11 cellular contexts compared by ENCODE assay signal in genomic region chr19:54391589-54392061, GRCh38. TPM values are rescaled to one million over a fixed set of nuclear protein-coding genes. Genes with fewer than 3 reads are reported as not detected.
DNase-seq lines count a peak whose midpoint lies in the region; ATAC-seq and TF ChIP-seq lines count a peak whose summit lies in the region.
"Had no signal": no experiment of that assay in that cellular context is flagged by ENCODE, and none has a peak within 500 bp of the region (broad histone marks: within the 10 kb centered on the region; RNA-seq: fewer than 3 reads in every experiment).

No MANE protein-coding gene starts in this region.

- in situ Hi-C loops in mammary epithelial cell (cut with MboI; ENCODE audit: low sequenced_read_pairs in 2 of 2), result no loop called here

- dilution Hi-C loops in mammary epithelial cell (cut with HindIII; ENCODE audit: low sequenced_read_pairs), result no loop called here

- WGBS in mammary epithelial cell (ENCODE audit: low coverage, missing lambda C conversion rate), result 0% methylated on average over 2 of the region's 4 CpGs
- WGBS in testis, 2 donors, result 46 to 51% methylated on average over 4 of the region's 4 CpGs

- intact Hi-C loops in MCF 10A (cut with micrococcal nuclease), result loop anchor here (1.0 kb wide), 1 partner anchor 66 kb away; no protein-coding TSS in a partner anchor
- intact Hi-C loops in mammary epithelial cell (cut with micrococcal nuclease), result loop anchor here (2.0 kb wide), 1 partner anchor 67 kb away; no protein-coding TSS in a partner anchor
- intact Hi-C loops in testis (cut with DNase I; ENCODE audit: low total_unique reads), result no loop called here

- H4K20me1 ChIP-seq in mammary epithelial cell (ENCODE audit: insufficient read depth, low read length), result no peaks in the 10 kb centered on the region

- peaks cover 6% of the 10 kb centered on the region for H3K4me1 Mint-ChIP-seq in MCF 10A (ENCODE audit: insufficient read depth, unreplicated experiment)

- DNase-seq in MCF 10A (ENCODE audit: unreplicated experiment) (peak; percentile 8), mammary epithelial cell (no peak), WERI-Rb-1 (no peak), testis (peak; percentile 33), T-helper 1 cell (no peak)

- H3K9me3 Mint-ChIP-seq in MCF 10A (ENCODE audit: unreplicated experiment), result no peaks in the 10 kb centered on the region
- H3K9me3 Mint-ChIP-seq: T-helper 2 cell treated with Interferon-gamma antibody and Interleukin-4, amounts not matched to agents 5 μg/mL and 100 μg/mL, for 36 hours had no signal

- H3K4me1 ChIP-seq in mammary epithelial cell (ENCODE audit: insufficient read depth, low read length) (no peaks in the 10 kb centered on the region), testis (peaks cover 12% of the 10 kb centered on the region)
- H3K4me1 ChIP-seq: prostate gland had no signal

- H3K27ac ChIP-seq in mammary epithelial cell (ENCODE audit: insufficient read depth, low read depth, low read length) (no peak overlapping the region), WERI-Rb-1 (no peak overlapping the region), testis (no peak overlapping the region)
- H3K27ac ChIP-seq: esophagus muscularis mucosa, prostate gland had no signal

- TF ChIP-seq POLR2A in testis (IDR thresholded peaks at IDR 0.05), result no peak

- H3K9ac ChIP-seq in mammary epithelial cell (ENCODE audit: insufficient read depth, low read length), result no peak overlapping the region

- peaks cover 3% of the 10 kb centered on the region for H3K27me3 ChIP-seq in mammary epithelial cell (ENCODE audit: insufficient read depth, low read length)
- peaks cover 62% of the 10 kb centered on the region for H3K27me3 ChIP-seq in WERI-Rb-1 (ENCODE audit: insufficient read depth, low read depth, severe bottlenecking)
- H3K27me3 ChIP-seq in testis, result no peaks in the 10 kb centered on the region

- H3K9me3 ChIP-seq in mammary epithelial cell (replicated peaks; ENCODE audit: insufficient read depth, low read length) (no peaks in the 10 kb centered on the region), WERI-Rb-1 (ENCODE audit: severe bottlenecking) (no peaks in the 10 kb centered on the region), testis (no peaks in the 10 kb centered on the region)
- H3K9me3 ChIP-seq: esophagus muscularis mucosa, prostate gland had no signal

- H3K36me3 Mint-ChIP-seq in MCF 10A (ENCODE audit: insufficient read depth, unreplicated experiment), result no peaks in the 10 kb centered on the region
- H3K36me3 Mint-ChIP-seq: activated naive CD8-positive, alpha-beta T cell had no signal

- POLR2A ChIA-PET in MCF 10A (lab: Yijun Ruan, JAX), result no interaction called here

- no peak overlapping the region for H3K4me3 ChIP-seq in mammary epithelial cell (replicated peaks in 1 of 3; ENCODE audit: insufficient read depth in 1 of 3, low read depth in 2 of 3, low read length in 3 of 3)
- no peak overlapping the region for H3K4me3 ChIP-seq in WERI-Rb-1 (ENCODE audit: low read depth, low read length)
- no peak overlapping the region for H3K4me3 ChIP-seq in testis
- H3K4me3 ChIP-seq: esophagus muscularis mucosa, prostate gland had no signal

- TF ChIP-seq CTCF in MCF 10A (IDR thresholded peaks at IDR 0.05; ENCODE audit: unreplicated experiment), result no peak
- peak in 1 of 2 donors; percentile 9 for TF ChIP-seq CTCF in mammary epithelial cell (conservative IDR thresholded peaks at IDR 0.05 in 1 of 2, IDR thresholded peaks at IDR 0.05 in 1 of 2; ENCODE audit: extremely low read depth in 1 of 2, insufficient read depth in 1 of 2, low read depth in 1 of 2, low read length in 2 of 2)
- peak; percentile 39; the same call in 1 of the 2 replicates for TF ChIP-seq CTCF in WERI-Rb-1 (IDR thresholded peaks at IDR 0.05; ENCODE audit: low read depth, low read length)
- TF ChIP-seq CTCF in testis (IDR thresholded peaks at IDR 0.05), result no peak

- no peak for ATAC-seq in HG03175 (IDR thresholded peaks at IDR 0.05; ENCODE audit: unreplicated experiment)

- H3K79me2 ChIP-seq in mammary epithelial cell (ENCODE audit: insufficient read depth, low read length), result no peaks in the 10 kb centered on the region

- no peak overlapping the region for H3K4me3 Mint-ChIP-seq in MCF 10A (ENCODE audit: unreplicated experiment)

- H3K36me3 ChIP-seq in mammary epithelial cell (ENCODE audit: insufficient read depth, low read length), result no peaks in the 10 kb centered on the region
- no peaks in the 10 kb centered on the region for H3K36me3 ChIP-seq in WERI-Rb-1
- no peaks in the 10 kb centered on the region for H3K36me3 ChIP-seq in testis (ENCODE audit: low read depth, missing control alignments)
- H3K36me3 ChIP-seq: esophagus muscularis mucosa, prostate gland had no signal

- H3K27ac Mint-ChIP-seq in MCF 10A (ENCODE audit: low read depth, unreplicated experiment), result no peak overlapping the region
- H3K27ac Mint-ChIP-seq: activated naive CD8-positive, alpha-beta T cell had no signal

- no peak overlapping the region for H3K4me2 ChIP-seq in mammary epithelial cell (ENCODE audit: insufficient read depth, low read depth, low read length)

- H2AFZ ChIP-seq in mammary epithelial cell (ENCODE audit: low read depth, low read length), result no peak overlapping the region

- BruUV-seq in MCF 10A (replicated peaks; lab: Mats Ljungman, UMichigan) (no TSS peak), mammary epithelial cell (replicated peaks; lab: Mats Ljungman, UMichigan) (no TSS peak)

- peaks cover 38% of the 10 kb centered on the region for H3K27me3 Mint-ChIP-seq in MCF 10A (ENCODE audit: insufficient read depth, unreplicated experiment)

- CTCF ChIA-PET in MCF 10A (lab: Yijun Ruan, JAX), result interaction anchor here (0.5 to 4.2 kb wide), 49 partner anchors 7 to 1014 kb away, joined by 3 to 79 read pairs (median 4); partner anchors contain the start of genes CDC42EP5, LAIR1, LILRA5 and TMC4
- CTCF ChIA-PET in mammary epithelial cell (lab: Charles Lee; ENCODE audit: low non-redundant PET), result interaction anchor here (0.5 to 0.8 kb wide), 3 partner anchors 57 to 219 kb away, joined by 3 to 6 read pairs (median 3); partner anchors contain the start of gene TMC4

RNA-seq across cellular contexts. Expression of gene TTYH1, which starts 23.6 kb away (rescaled TPM):
- total RNA-seq in MCF 10A (2022), result not detected in 2 replicates
- total RNA-seq in mammary epithelial cell, result under 1 TPM in 1 of 2 donors, not detected in 1; under 0.01 TPM
- not detected for polyA plus RNA-seq in mammary epithelial cell
- not detected for polyA minus RNA-seq in mammary epithelial cell
- total RNA-seq in testis, result 100 to 1,000 TPM; 226 to 248 TPM
- polyA plus RNA-seq in testis (ENCODE audit: insufficient read depth, low read depth, low replicate concordance), result 126 TPM
- total RNA-seq: chondrocyte had no signal

RNA-seq across cellular contexts. Expression of gene LAIR1, which starts 26.9 kb away (rescaled TPM):
- not detected in 2 replicates for total RNA-seq in MCF 10A (2022)
- total RNA-seq in mammary epithelial cell, result not detected
- polyA plus RNA-seq in mammary epithelial cell, result not detected
- not detected for polyA minus RNA-seq in mammary epithelial cell
- total RNA-seq in testis, result 1 to 10 TPM; 6.4 to 7.1 TPM
- polyA plus RNA-seq in testis (ENCODE audit: insufficient read depth, low read depth, low replicate concordance), result 13.4 TPM
- total RNA-seq: chondrocyte had no signal

RNA-seq across cellular contexts. Expression of gene LILRA4, which starts 52.7 kb away (rescaled TPM):
- total RNA-seq in MCF 10A (2022) (not detected in 2 replicates), mammary epithelial cell (not detected), testis (under 1 TPM in 1 of 2 donors, not detected in 1; 0.81 TPM)
- polyA plus RNA-seq in mammary epithelial cell (not detected), testis (ENCODE audit: insufficient read depth, low read depth, low replicate concordance) (0.50 TPM)
- not detected for polyA minus RNA-seq in mammary epithelial cell
- total RNA-seq: chondrocyte, esophagus muscularis mucosa had no signal

RNA-seq across cellular contexts. Expression of gene LENG8, which starts 57.4 kb away (rescaled TPM):
- 238 and 249 TPM in 2 replicates for total RNA-seq in MCF 10A (2022)
- 100 to 1,000 TPM in 1 of 2 donors, 10 to 100 TPM in 1; 68.3 to 212 TPM for total RNA-seq in mammary epithelial cell
- polyA plus RNA-seq in mammary epithelial cell, result 43.2 TPM
- 119 TPM for polyA minus RNA-seq in mammary epithelial cell
- 100 to 1,000 TPM; 313 to 507 TPM for total RNA-seq in testis
- polyA plus RNA-seq in testis (ENCODE audit: insufficient read depth, low read depth, low replicate concordance), result 167 TPM

Comparison
In these comparisons a context has a peak if more than half of its experiments do, and no peak if none do; other contexts are left out.
1. DNase-seq: peak in MCF 10A (single experiment) and testis (single experiment); none in mammary epithelial cell (single experiment), WERI-Rb-1 (single experiment) and T-helper 1 cell (0 of 5).
2. RNA of gene TTYH1, which starts 23.6 kb away (total RNA-seq): 226 to 248 TPM in testis; not detected in MCF 10A and under 0.01 TPM in mammary epithelial cell; every median in the first group is over 100 times any median in the second.